ENCODE assay signal across 1 cellular context in the genomic region with DNA sequence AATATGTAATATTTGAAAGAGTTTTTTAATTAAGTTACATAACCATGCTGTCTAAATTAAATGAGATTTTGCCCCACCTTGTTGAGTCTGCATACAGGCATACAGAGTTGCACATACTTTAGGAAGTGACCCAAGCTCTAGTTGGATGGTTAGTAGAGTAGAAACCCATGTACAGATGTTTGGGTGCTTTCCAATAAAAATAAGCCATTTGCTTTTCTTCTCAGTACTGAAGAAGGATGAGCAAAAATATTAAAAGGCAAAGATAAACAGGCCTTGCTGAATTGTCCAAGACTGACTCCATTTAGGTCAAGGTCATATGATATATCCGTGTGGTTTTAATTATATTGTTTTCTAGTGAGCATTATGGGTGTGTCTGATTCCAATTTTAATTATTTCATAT.
TF ChIP-seq lines count a peak whose summit lies in the region.

No MANE protein-coding gene starts in this region.

TF ChIP-seq in GM23338, 12 proteins besides CTCF, POLR2A, EP300 and RAD21:
- TF ChIP-seq, protein P1, sequence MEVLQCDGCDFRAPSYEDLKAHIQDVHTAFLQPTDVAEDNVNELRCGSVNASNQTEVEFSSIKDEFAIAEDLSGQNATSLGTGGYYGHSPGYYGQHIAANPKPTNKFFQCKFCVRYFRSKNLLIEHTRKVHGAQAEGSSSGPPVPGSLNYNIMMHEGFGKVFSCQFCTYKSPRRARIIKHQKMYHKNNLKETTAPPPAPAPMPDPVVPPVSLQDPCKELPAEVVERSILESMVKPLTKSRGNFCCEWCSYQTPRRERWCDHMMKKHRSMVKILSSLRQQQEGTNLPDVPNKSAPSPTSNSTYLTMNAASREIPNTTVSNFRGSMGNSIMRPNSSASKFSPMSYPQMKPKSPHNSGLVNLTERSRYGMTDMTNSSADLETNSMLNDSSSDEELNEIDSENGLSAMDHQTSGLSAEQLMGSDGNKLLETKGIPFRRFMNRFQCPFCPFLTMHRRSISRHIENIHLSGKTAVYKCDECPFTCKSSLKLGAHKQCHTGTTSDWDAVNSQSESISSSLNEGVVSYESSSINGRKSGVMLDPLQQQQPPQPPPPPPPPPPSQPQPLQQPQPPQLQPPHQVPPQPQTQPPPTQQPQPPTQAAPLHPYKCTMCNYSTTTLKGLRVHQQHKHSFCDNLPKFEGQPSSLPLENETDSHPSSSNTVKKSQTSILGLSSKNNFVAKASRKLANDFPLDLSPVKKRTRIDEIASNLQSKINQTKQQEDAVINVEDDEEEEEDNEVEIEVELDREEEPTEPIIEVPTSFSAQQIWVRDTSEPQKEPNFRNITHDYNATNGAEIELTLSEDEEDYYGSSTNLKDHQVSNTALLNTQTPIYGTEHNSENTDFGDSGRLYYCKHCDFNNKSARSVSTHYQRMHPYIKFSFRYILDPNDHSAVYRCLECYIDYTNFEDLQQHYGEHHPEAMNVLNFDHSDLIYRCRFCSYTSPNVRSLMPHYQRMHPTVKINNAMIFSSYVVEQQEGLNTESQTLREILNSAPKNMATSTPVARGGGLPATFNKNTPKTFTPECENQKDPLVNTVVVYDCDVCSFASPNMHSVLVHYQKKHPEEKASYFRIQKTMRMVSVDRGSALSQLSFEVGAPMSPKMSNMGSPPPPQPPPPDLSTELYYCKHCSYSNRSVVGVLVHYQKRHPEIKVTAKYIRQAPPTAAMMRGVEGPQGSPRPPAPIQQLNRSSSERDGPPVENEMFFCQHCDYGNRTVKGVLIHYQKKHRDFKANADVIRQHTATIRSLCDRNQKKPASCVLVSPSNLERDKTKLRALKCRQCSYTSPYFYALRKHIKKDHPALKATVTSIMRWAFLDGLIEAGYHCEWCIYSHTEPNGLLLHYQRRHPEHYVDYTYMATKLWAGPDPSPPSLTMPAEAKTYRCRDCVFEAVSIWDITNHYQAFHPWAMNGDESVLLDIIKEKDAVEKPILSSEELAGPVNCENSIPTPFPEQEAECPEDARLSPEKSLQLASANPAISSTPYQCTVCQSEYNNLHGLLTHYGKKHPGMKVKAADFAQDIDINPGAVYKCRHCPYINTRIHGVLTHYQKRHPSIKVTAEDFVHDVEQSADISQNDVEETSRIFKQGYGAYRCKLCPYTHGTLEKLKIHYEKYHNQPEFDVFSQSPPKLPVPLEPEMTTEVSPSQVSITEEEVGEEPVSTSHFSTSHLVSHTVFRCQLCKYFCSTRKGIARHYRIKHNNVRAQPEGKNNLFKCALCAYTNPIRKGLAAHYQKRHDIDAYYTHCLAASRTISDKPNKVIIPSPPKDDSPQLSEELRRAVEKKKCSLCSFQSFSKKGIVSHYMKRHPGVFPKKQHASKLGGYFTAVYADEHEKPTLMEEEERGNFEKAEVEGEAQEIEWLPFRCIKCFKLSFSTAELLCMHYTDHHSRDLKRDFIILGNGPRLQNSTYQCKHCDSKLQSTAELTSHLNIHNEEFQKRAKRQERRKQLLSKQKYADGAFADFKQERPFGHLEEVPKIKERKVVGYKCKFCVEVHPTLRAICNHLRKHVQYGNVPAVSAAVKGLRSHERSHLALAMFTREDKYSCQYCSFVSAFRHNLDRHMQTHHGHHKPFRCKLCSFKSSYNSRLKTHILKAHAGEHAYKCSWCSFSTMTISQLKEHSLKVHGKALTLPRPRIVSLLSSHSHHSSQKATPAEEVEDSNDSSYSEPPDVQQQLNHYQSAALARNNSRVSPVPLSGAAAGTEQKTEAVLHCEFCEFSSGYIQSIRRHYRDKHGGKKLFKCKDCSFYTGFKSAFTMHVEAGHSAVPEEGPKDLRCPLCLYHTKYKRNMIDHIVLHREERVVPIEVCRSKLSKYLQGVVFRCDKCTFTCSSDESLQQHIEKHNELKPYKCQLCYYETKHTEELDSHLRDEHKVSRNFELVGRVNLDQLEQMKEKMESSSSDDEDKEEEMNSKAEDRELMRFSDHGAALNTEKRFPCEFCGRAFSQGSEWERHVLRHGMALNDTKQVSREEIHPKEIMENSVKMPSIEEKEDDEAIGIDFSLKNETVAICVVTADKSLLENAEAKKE (CRISPR knock-in tag; IDR thresholded peaks at IDR 0.05), result no peak
- TF ChIP-seq EZH2phosphoT487 (IDR thresholded peaks at IDR 0.05; ENCODE audit: unreplicated experiment) (no peak), NANOG (IDR thresholded peaks at IDR 0.05; ENCODE audit: borderline replicate concordance) (no peak), JUNB (IDR thresholded peaks at IDR 0.05; ENCODE audit: unreplicated experiment) (no peak), EZH2 (IDR thresholded peaks at IDR 0.05; ENCODE audit: low read depth, unreplicated experiment) (no peak), CREB1 (CRISPR knock-in tag; IDR thresholded peaks at IDR 0.05; ENCODE audit: low read depth) (no peak), ZNF114 (CRISPR knock-in tag; IDR thresholded peaks at IDR 0.05) (no peak), STAT1 (IDR thresholded peaks at IDR 0.05; ENCODE audit: unreplicated experiment) (no peak), POLR2AphosphoS5 (IDR thresholded peaks at IDR 0.05; ENCODE audit: low read depth) (no peak), ZNF331 (CRISPR knock-in tag; IDR thresholded peaks at IDR 0.05; ENCODE audit: low read depth) (no peak)
- TF ChIP-seq, protein P2, sequence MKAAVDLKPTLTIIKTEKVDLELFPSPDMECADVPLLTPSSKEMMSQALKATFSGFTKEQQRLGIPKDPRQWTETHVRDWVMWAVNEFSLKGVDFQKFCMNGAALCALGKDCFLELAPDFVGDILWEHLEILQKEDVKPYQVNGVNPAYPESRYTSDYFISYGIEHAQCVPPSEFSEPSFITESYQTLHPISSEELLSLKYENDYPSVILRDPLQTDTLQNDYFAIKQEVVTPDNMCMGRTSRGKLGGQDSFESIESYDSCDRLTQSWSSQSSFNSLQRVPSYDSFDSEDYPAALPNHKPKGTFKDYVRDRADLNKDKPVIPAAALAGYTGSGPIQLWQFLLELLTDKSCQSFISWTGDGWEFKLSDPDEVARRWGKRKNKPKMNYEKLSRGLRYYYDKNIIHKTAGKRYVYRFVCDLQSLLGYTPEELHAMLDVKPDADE (IDR thresholded peaks at IDR 0.05), result no peak
- TF ChIP-seq, protein P3, sequence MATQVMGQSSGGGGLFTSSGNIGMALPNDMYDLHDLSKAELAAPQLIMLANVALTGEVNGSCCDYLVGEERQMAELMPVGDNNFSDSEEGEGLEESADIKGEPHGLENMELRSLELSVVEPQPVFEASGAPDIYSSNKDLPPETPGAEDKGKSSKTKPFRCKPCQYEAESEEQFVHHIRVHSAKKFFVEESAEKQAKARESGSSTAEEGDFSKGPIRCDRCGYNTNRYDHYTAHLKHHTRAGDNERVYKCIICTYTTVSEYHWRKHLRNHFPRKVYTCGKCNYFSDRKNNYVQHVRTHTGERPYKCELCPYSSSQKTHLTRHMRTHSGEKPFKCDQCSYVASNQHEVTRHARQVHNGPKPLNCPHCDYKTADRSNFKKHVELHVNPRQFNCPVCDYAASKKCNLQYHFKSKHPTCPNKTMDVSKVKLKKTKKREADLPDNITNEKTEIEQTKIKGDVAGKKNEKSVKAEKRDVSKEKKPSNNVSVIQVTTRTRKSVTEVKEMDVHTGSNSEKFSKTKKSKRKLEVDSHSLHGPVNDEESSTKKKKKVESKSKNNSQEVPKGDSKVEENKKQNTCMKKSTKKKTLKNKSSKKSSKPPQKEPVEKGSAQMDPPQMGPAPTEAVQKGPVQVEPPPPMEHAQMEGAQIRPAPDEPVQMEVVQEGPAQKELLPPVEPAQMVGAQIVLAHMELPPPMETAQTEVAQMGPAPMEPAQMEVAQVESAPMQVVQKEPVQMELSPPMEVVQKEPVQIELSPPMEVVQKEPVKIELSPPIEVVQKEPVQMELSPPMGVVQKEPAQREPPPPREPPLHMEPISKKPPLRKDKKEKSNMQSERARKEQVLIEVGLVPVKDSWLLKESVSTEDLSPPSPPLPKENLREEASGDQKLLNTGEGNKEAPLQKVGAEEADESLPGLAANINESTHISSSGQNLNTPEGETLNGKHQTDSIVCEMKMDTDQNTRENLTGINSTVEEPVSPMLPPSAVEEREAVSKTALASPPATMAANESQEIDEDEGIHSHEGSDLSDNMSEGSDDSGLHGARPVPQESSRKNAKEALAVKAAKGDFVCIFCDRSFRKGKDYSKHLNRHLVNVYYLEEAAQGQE (IDR thresholded peaks at IDR 0.05; ENCODE audit: unreplicated experiment), result no peak
